ENCODE assay signal across 1 cellular context in genomic region chr13:45623516-45624090, GRCh38.
TF ChIP-seq lines count a peak whose summit lies in the region.

No MANE protein-coding gene starts in this region.

TF ChIP-seq in endothelial cell of umbilical vein, 7 proteins besides CTCF, POLR2A, EP300 and RAD21:
- TF ChIP-seq POLR2AphosphoS5 (IDR thresholded peaks at IDR 0.05; ENCODE audit: insufficient read depth, low read depth, low read length) (no peak), GATA2 (IDR thresholded peaks at IDR 0.05; ENCODE audit: insufficient read depth, insufficient read length, low read depth, low read length) (no peak), JUN (IDR thresholded peaks at IDR 0.05; ENCODE audit: borderline replicate concordance, insufficient read depth, insufficient read length, low read depth) (no peak)
